18 cellular contexts compared by ENCODE assay signal in the genomic region with DNA sequence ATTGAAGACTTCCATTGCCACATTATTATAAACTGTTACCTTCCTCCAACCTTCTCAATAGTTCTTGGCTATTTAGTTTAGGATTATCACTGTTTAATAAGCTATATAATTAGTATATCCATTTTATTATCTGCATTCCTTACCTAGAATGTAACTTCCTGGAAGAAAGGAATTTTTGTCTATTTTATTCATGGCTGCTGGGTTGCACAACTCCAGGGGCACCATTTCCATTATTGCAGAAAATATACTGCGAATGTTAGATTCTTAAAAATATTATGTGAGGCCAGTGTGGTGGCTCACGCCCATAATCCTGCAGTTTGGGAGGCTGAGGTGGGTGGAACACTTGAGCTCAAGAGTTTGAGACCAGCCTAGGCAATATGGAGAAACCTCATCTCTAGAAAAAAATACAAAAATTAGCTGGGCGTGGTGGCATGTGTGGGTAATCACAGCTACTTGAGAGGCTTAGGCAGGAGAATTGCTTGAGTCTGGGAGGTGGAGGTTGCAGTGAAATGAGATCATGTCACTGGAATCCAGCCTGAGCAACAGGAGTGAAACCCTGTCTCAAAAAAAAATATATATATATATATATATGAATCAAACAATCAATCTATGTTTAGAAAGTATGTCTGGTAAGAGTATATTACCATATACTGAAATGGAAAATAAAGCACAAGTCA. TPM values are rescaled to one million over a fixed set of nuclear protein-coding genes. Genes with fewer than 3 reads are reported as not detected.
DNase-seq lines count a peak whose midpoint lies in the region; ATAC-seq, FAIRE-seq and TF ChIP-seq lines count a peak whose summit lies in the region.
"Had no signal": no experiment of that assay in that cellular context is flagged by ENCODE, and none has a peak within 500 bp of the region (broad histone marks: within the 10 kb centered on the region; RNA-seq: fewer than 3 reads in every experiment).

No MANE protein-coding gene starts in this region.

- H2BK5ac ChIP-seq in mesenchymal stem cell (ENCODE audit: low read depth, low read length, poor library complexity, severe bottlenecking) (no peak overlapping the region), mesendoderm (ENCODE audit: low read length) (no peak overlapping the region)

- no peak overlapping the region for H3K4ac ChIP-seq in mesenchymal stem cell (ENCODE audit: low read depth in 1 of 2, low read length in 2 of 2)
- no peak overlapping the region for H3K4ac ChIP-seq in mesendoderm (ENCODE audit: low read depth, low read length)

- no peak for DNase-seq in activated CD4-positive, alpha-beta T cell treated with anti-CD3 and anti-CD28 coated beads, Interleukin-2, amount 10 ng/mL, durations not matched to agents 7 days and 5 days
- no peak for DNase-seq in activated CD4-positive, alpha-beta T cell treated with anti-CD3 and anti-CD28 coated beads, Interleukin-2, amount 50 U/mL, for 1 hour
- DNase-seq in HT1080 (ENCODE audit: low read depth) (peak; percentile 44), astrocyte (ENCODE audit: low read depth) (no peak), mesenchymal stem cell (no peak), frontal cortex (ENCODE audit: low spot score in 2 of 2) (no peak), upper lobe of right lung (no peak), mesendoderm (no peak)
- DNase-seq: activated CD4-positive, alpha-beta T cell treated with anti-CD3 and anti-CD28 coated beads for 48 hours; dorsolateral prefrontal cortex; KG1; left ventricle myocardium superior; NCI-H1930; NCI-H446; NK-92 treated with Interleukin-12 subunit alpha and Interleukin-12 subunit beta, amount 100 ng/mL, for 24 hours; uterus had no signal

- H3K4me1 Mint-ChIP-seq in activated CD4-positive, alpha-beta T cell treated with anti-CD3 and anti-CD28 coated beads, Interleukin-2, amount 10 ng/mL, durations not matched to agents 7 days and 5 days, result peaks cover 22% of the 10 kb centered on the region
- H3K4me1 Mint-ChIP-seq in astrocyte (ENCODE audit: low read depth, unreplicated experiment), result peaks cover 36% of the 10 kb centered on the region

- H4K20me1 ChIP-seq in astrocyte (ENCODE audit: insufficient read depth, low read length), result no peaks in the 10 kb centered on the region

- H3K27me3 ChIP-seq in astrocyte (ENCODE audit: insufficient read depth, low read length), result no peaks in the 10 kb centered on the region
- no peaks in the 10 kb centered on the region for H3K27me3 ChIP-seq in mesenchymal stem cell (ENCODE audit: control insufficient read depth in 1 of 2, insufficient read depth in 1 of 2, low read length in 2 of 2)
- H3K27me3 ChIP-seq in upper lobe of right lung, result no peaks in the 10 kb centered on the region
- no peaks in the 10 kb centered on the region for H3K27me3 ChIP-seq in mesendoderm (ENCODE audit: insufficient read depth, low read length, poor library complexity)
- H3K27me3 ChIP-seq: dorsolateral prefrontal cortex, uterus had no signal

- H2AK5ac ChIP-seq in mesenchymal stem cell (ENCODE audit: low read length, severe bottlenecking) (no peak overlapping the region), mesendoderm (ENCODE audit: low read length) (no peak overlapping the region)

- CTCF ChIA-PET in activated CD4-positive, alpha-beta T cell treated with anti-CD3 and anti-CD28 coated beads, Interleukin-2, amount 10 ng/mL, durations not matched to agents 7 days and 5 days (lab: Charles Lee), result interaction anchor here (0.9 kb wide), 1 partner anchor 11 kb away, joined by 3 read pairs; no protein-coding TSS in a partner anchor

- H3K9ac ChIP-seq in astrocyte (ENCODE audit: low read length) (no peak overlapping the region), mesenchymal stem cell (ENCODE audit: low read length) (no peak overlapping the region), mesendoderm (ENCODE audit: low read length) (no peak overlapping the region)

- ATAC-seq in upper lobe of right lung, result no peak
- ATAC-seq: left ventricle myocardium superior had no signal

- H4K5ac ChIP-seq in mesendoderm (ENCODE audit: low read length), result no peak overlapping the region

- peak overlapping the region; percentile 1 for H3K4me2 ChIP-seq in astrocyte (ENCODE audit: low read length)
- H3K4me2 ChIP-seq in mesenchymal stem cell (ENCODE audit: low read length, poor library complexity, severe bottlenecking), result no peak overlapping the region
- no peak overlapping the region for H3K4me2 ChIP-seq in mesendoderm (ENCODE audit: low read length)

- no peaks in the 10 kb centered on the region for H3K79me2 ChIP-seq in astrocyte (ENCODE audit: insufficient read depth, low read length)
- no peaks in the 10 kb centered on the region for H3K79me2 ChIP-seq in mesendoderm (ENCODE audit: control insufficient read depth, insufficient read depth, low read length)

- H3K56ac ChIP-seq in mesendoderm (ENCODE audit: low read length), result no peak overlapping the region

- peak overlapping the region; percentile 43 for H3K27ac Mint-ChIP-seq in activated CD4-positive, alpha-beta T cell treated with anti-CD3 and anti-CD28 coated beads, Interleukin-2, amount 10 ng/mL, durations not matched to agents 7 days and 5 days
- H3K27ac Mint-ChIP-seq in astrocyte (ENCODE audit: unreplicated experiment), result peak overlapping the region; percentile 68

- no peak overlapping the region for H2BK15ac ChIP-seq in mesenchymal stem cell (ENCODE audit: low read depth, poor library complexity, severe bottlenecking)
- no peak overlapping the region for H2BK15ac ChIP-seq in mesendoderm (replicated peaks; ENCODE audit: low read depth)

- H3K4me1 ChIP-seq in astrocyte (ENCODE audit: insufficient read depth, low read length), result peaks cover 5% of the 10 kb centered on the region
- H3K4me1 ChIP-seq in mesenchymal stem cell (ENCODE audit: control insufficient read depth, insufficient read depth, low read depth, low read length), result peaks cover 1% of the 10 kb centered on the region
- H3K4me1 ChIP-seq in upper lobe of right lung, result no peaks in the 10 kb centered on the region
- no peaks in the 10 kb centered on the region for H3K4me1 ChIP-seq in mesendoderm (ENCODE audit: control insufficient read depth, low read depth, low read length)

- TF ChIP-seq CTCF in astrocyte (IDR thresholded peaks at IDR 0.05; ENCODE audit: insufficient read depth, low read depth, low read length) (no peak), upper lobe of right lung (IDR thresholded peaks at IDR 0.05) (no peak)

- H3K23ac ChIP-seq in mesenchymal stem cell (ENCODE audit: low read length in 2 of 2), result no peak overlapping the region
- no peak overlapping the region for H3K23ac ChIP-seq in mesendoderm (ENCODE audit: low read length)

- H3K4me3 Mint-ChIP-seq in activated CD4-positive, alpha-beta T cell treated with anti-CD3 and anti-CD28 coated beads, Interleukin-2, amount 10 ng/mL, durations not matched to agents 7 days and 5 days, result no peak overlapping the region
- no peak overlapping the region for H3K4me3 Mint-ChIP-seq in astrocyte (ENCODE audit: unreplicated experiment)

- H3K27ac ChIP-seq in astrocyte (ENCODE audit: low read depth, low read length), result no peak overlapping the region
- H3K27ac ChIP-seq in mesenchymal stem cell (ENCODE audit: low read length, poor library complexity, severe bottlenecking), result peak overlapping the region; percentile 52
- no peak overlapping the region for H3K27ac ChIP-seq in upper lobe of right lung
- no peak overlapping the region for H3K27ac ChIP-seq in mesendoderm (ENCODE audit: low read depth, low read length)
- H3K27ac ChIP-seq: dorsolateral prefrontal cortex had no signal

- POLR2A ChIA-PET in activated CD4-positive, alpha-beta T cell treated with anti-CD3 and anti-CD28 coated beads, Interleukin-2, amount 10 ng/mL, durations not matched to agents 7 days and 5 days (lab: Charles Lee), result no interaction called here

- intact Hi-C loops in upper lobe of right lung (cut with DNase I), result no loop called here

- H2AFZ ChIP-seq in astrocyte (ENCODE audit: low read depth, low read length) (no peak overlapping the region), mesenchymal stem cell (ENCODE audit: low read depth, low read length) (no peak overlapping the region)

- no peak overlapping the region for H4K8ac ChIP-seq in mesenchymal stem cell (ENCODE audit: low read length)
- no peak overlapping the region for H4K8ac ChIP-seq in mesendoderm (ENCODE audit: low read depth, low read length)

- H3K9me3 ChIP-seq in astrocyte (ENCODE audit: insufficient read depth, low read depth, low read length) (no peaks in the 10 kb centered on the region), mesenchymal stem cell (ENCODE audit: control insufficient read depth, low read length) (no peaks in the 10 kb centered on the region), upper lobe of right lung (no peaks in the 10 kb centered on the region)
- H3K9me3 ChIP-seq: uterus had no signal

- FAIRE-seq in astrocyte (lab: Jason Lieb, UNC) (no peak), frontal cortex (lab: Jason Lieb, UNC) (no peak)
- FAIRE-seq: A204.1 had no signal

- no peak overlapping the region for H2BK12ac ChIP-seq in mesenchymal stem cell (ENCODE audit: low read length in 2 of 2)

- H3K4me3 ChIP-seq in astrocyte (ENCODE audit: insufficient read depth, low read depth, low read length), result no peak overlapping the region
- H3K4me3 ChIP-seq in mesenchymal stem cell (ENCODE audit: insufficient read depth in 1 of 2, low read depth in 1 of 2, low read length in 2 of 2), result no peak overlapping the region
- H3K4me3 ChIP-seq in upper lobe of right lung, result no peak overlapping the region
- no peak overlapping the region for H3K4me3 ChIP-seq in mesendoderm (ENCODE audit: low read length)
- H3K4me3 ChIP-seq: dorsolateral prefrontal cortex, uterus had no signal

- H2BK120ac ChIP-seq in mesenchymal stem cell (ENCODE audit: low read depth, low read length) (no peak overlapping the region), mesendoderm (ENCODE audit: low read depth, low read length) (no peak overlapping the region)

- no peaks in the 10 kb centered on the region for H3K79me1 ChIP-seq in mesenchymal stem cell (replicated peaks; ENCODE audit: low read length, poor library complexity, severe bottlenecking)
- no peaks in the 10 kb centered on the region for H3K79me1 ChIP-seq in mesendoderm (ENCODE audit: low read length)

- no peak overlapping the region for H4K91ac ChIP-seq in mesenchymal stem cell (ENCODE audit: low read length)

- H3K9me3 Mint-ChIP-seq in activated CD4-positive, alpha-beta T cell treated with anti-CD3 and anti-CD28 coated beads, Interleukin-2, amount 10 ng/mL, durations not matched to agents 7 days and 5 days, result no peaks in the 10 kb centered on the region
- no peaks in the 10 kb centered on the region for H3K9me3 Mint-ChIP-seq in astrocyte (ENCODE audit: unreplicated experiment)

- no peaks in the 10 kb centered on the region for H3K36me3 Mint-ChIP-seq in activated CD4-positive, alpha-beta T cell treated with anti-CD3 and anti-CD28 coated beads, Interleukin-2, amount 10 ng/mL, durations not matched to agents 7 days and 5 days (ENCODE audit: low read depth)
- H3K36me3 Mint-ChIP-seq in astrocyte (ENCODE audit: low read depth, unreplicated experiment), result no peaks in the 10 kb centered on the region
- H3K36me3 Mint-ChIP-seq: CD14-positive monocyte had no signal

- H3K18ac ChIP-seq in mesenchymal stem cell (ENCODE audit: low read depth in 1 of 2, low read length in 2 of 2) (peak overlapping the region in 1 of 2 experiments; percentile 33), mesendoderm (ENCODE audit: low read length) (no peak overlapping the region)

- peak overlapping the region in 1 of 2 experiments; percentile 57 for H3K14ac ChIP-seq in mesenchymal stem cell (ENCODE audit: low read length in 2 of 2)

- H3K36me3 ChIP-seq in astrocyte (ENCODE audit: insufficient read depth, low read length), result no peaks in the 10 kb centered on the region
- no peaks in the 10 kb centered on the region for H3K36me3 ChIP-seq in mesenchymal stem cell (ENCODE audit: control insufficient read depth in 1 of 2, insufficient read depth in 2 of 2, low read depth in 1 of 2, low read length in 2 of 2)
- H3K36me3 ChIP-seq in upper lobe of right lung, result no peaks in the 10 kb centered on the region
- H3K36me3 ChIP-seq in mesendoderm (ENCODE audit: control insufficient read depth, insufficient read depth, low read length), result no peaks in the 10 kb centered on the region
- H3K36me3 ChIP-seq: uterus had no signal

- 100% methylated on average over 2 of the region's 3 CpGs for WGBS in mesenchymal stem cell
- WGBS in mesendoderm (ENCODE audit: extremely low coverage, insufficient coverage, low lambda C conversion rate), result no CpG with 5 or more reads among the region's 3 CpGs

- H3K27me3 Mint-ChIP-seq in activated CD4-positive, alpha-beta T cell treated with anti-CD3 and anti-CD28 coated beads, Interleukin-2, amount 10 ng/mL, durations not matched to agents 7 days and 5 days, result no peaks in the 10 kb centered on the region
- H3K27me3 Mint-ChIP-seq in astrocyte (ENCODE audit: low read depth, unreplicated experiment), result no peaks in the 10 kb centered on the region

RNA-seq across cellular contexts. Expression of a gene that starts 19.9 kb away (rescaled TPM):
- not detected for total RNA-seq in activated CD4-positive, alpha-beta T cell treated with anti-CD3 and anti-CD28 coated beads, Interleukin-2, amount 10 ng/mL, durations not matched to agents 7 days and 5 days
- 0.20 and 0.37 TPM in 2 replicates for total RNA-seq in HT1080 (2014; rRNA removed; shearing (Covaris generic))
- 0.01 and 0.02 TPM in 2 replicates for polyA plus RNA-seq in HT1080 (2015; cell fraction: cytosol; rRNA removed)
- polyA plus RNA-seq in HT1080 (2015; cell fraction: nucleus; rRNA removed), result 0.06 and 0.18 TPM in 2 replicates
- total RNA-seq in astrocyte, result 34.1 and 35.6 TPM in 2 replicates
- 13.4 TPM for polyA plus RNA-seq in mesenchymal stem cell (2013, experiment 1 of 2)
- polyA plus RNA-seq in mesenchymal stem cell (2013, experiment 2 of 2), result 14.1 TPM
- 4.1 TPM for total RNA-seq in frontal cortex
- total RNA-seq in upper lobe of right lung, result 14.6 TPM
- polyA plus RNA-seq in mesendoderm (2013, experiment 1 of 2), result 3.8 TPM
- polyA plus RNA-seq in mesendoderm (2013, experiment 2 of 2), result 3.5 TPM
- polyA plus RNA-seq: CD14-positive monocyte had no signal
